ENCODE assay signal across 13 cellular contexts in genomic region chr13:96771501-96772367, GRCh38.
DNase-seq lines count a peak whose midpoint lies in the region; ATAC-seq and TF ChIP-seq lines count a peak whose summit lies in the region.
"Had no signal": no experiment of that assay in that cellular context is flagged by ENCODE, and none has a peak within 500 bp of the region (broad histone marks: within the 10 kb centered on the region; RNA-seq: fewer than 3 reads in every experiment).

No MANE protein-coding gene starts in this region.

- TF ChIP-seq EP300 in tibial nerve (IDR thresholded peaks at IDR 0.05): no peak

- POLR2A ChIA-PET in OCI-LY7 (lab: Charles Lee): no interaction called here

- ATAC-seq in GM19438 (IDR thresholded peaks at IDR 0.05; ENCODE audit: low read depth, unreplicated experiment): peak; percentile 98
- peak; percentile 73 for ATAC-seq in HG03039 (IDR thresholded peaks at IDR 0.05; ENCODE audit: unreplicated experiment)
- ATAC-seq: naive thymus-derived CD8-positive, alpha-beta T cell had no signal

- intact Hi-C loops in OCI-LY7 (cut with micrococcal nuclease; ENCODE audit: unreplicated experiment): no loop called here

- no peaks in the 10 kb centered on the region for H3K9me3 ChIP-seq in OCI-LY7 (ENCODE audit: low read length)
- H3K9me3 ChIP-seq in tibial nerve: no peaks in the 10 kb centered on the region
- H3K9me3 ChIP-seq: upper lobe of left lung had no signal

- no peak for TF ChIP-seq POLR2A in tibial nerve (IDR thresholded peaks at IDR 0.05)

- no peaks in the 10 kb centered on the region for H4K20me1 ChIP-seq in OCI-LY7 (ENCODE audit: insufficient read depth, low read length)

- DNase-seq in GM12865 (ENCODE audit: low read depth) (peak; percentile 8), OCI-LY7 (ENCODE audit: low spot score) (peak; percentile 68), tibial nerve (ENCODE audit: low spot score in 2 of 2) (no peak), GDM1 (lab: John Stamatoyannopoulos, UW) (no peak), NCI-H2107 treated with DMSO at 0.1 percent for 48 hours (lab: John Stamatoyannopoulos, UW; ENCODE audit: unreplicated experiment) (no peak), cerebellar cortex (ENCODE audit: low spot score) (no peak)
- DNase-seq: caudate nucleus; naive thymus-derived CD8-positive, alpha-beta T cell; SHP77; stimulated activated CD4-positive, alpha-beta T cell treated with anti-CD3 and anti-CD28 coated beads, Interleukin-4, amount 100 ng/mL, for 1 hour; upper lobe of left lung had no signal

- peaks cover 6% of the 10 kb centered on the region for H3K4me1 ChIP-seq in OCI-LY7 (ENCODE audit: insufficient read depth, low read length, poor library complexity, severe bottlenecking)
- H3K4me1 ChIP-seq in tibial nerve: no peaks in the 10 kb centered on the region
- H3K4me1 ChIP-seq: upper lobe of left lung had no signal

- 70% methylated on average over 6 of the region's 6 CpGs for WGBS in tibial nerve, 2 donors

- no peak overlapping the region for H3K4me2 ChIP-seq in OCI-LY7 (ENCODE audit: low read length)

- H3K4me3 ChIP-seq in GM12865 (ENCODE audit: low read depth, low read length) (no peak overlapping the region), OCI-LY7 (ENCODE audit: low read depth, low read length, poor library complexity, severe bottlenecking) (no peak overlapping the region), tibial nerve (no peak overlapping the region)
- H3K4me3 ChIP-seq: upper lobe of left lung had no signal

- no peak overlapping the region for H3K27ac ChIP-seq in OCI-LY7 (ENCODE audit: low read depth, low read length, poor library complexity, severe bottlenecking)
- no peak overlapping the region for H3K27ac ChIP-seq in tibial nerve
- H3K27ac ChIP-seq: upper lobe of left lung had no signal

- CTCF ChIA-PET in OCI-LY7 (lab: Charles Lee; ENCODE audit: unreplicated experiment): no interaction called here

- no peak for TF ChIP-seq CTCF in GM12865 (IDR thresholded peaks at IDR 0.05; ENCODE audit: insufficient read depth, low read depth, low read length, missing control alignments)
- no peak for TF ChIP-seq CTCF in OCI-LY7 (conservative IDR thresholded peaks at IDR 0.05; ENCODE audit: low read length)
- no peak for TF ChIP-seq CTCF in tibial nerve (IDR thresholded peaks at IDR 0.05)

- H3K9me2 ChIP-seq in OCI-LY7 (ENCODE audit: insufficient read depth, low read length): no peaks in the 10 kb centered on the region

- no TSS peak for BruUV-seq in OCI-LY7 (replicated peaks; lab: Mats Ljungman, UMichigan)

- H3K79me2 ChIP-seq in OCI-LY7 (ENCODE audit: insufficient read depth, low read depth, low read length): no peaks in the 10 kb centered on the region

- no peaks in the 10 kb centered on the region for H3K27me3 ChIP-seq in tibial nerve
- H3K27me3 ChIP-seq: upper lobe of left lung had no signal

- H2AFZ ChIP-seq in OCI-LY7 (ENCODE audit: low read length): no peak overlapping the region

- no peaks in the 10 kb centered on the region for H3K36me3 ChIP-seq in OCI-LY7 (ENCODE audit: insufficient read depth, low read length)
- no peaks in the 10 kb centered on the region for H3K36me3 ChIP-seq in tibial nerve
- H3K36me3 ChIP-seq: upper lobe of left lung had no signal

Comparison
In these comparisons a context has a peak if more than half of its experiments do, and no peak if none do; other contexts are left out.
1. DNase-seq: peak in GM12865 (single experiment) and OCI-LY7 (single experiment); none in tibial nerve (0 of 2), GDM1 (single experiment), NCI-H2107 treated with DMSO at 0.1 percent for 48 hours (single experiment) and cerebellar cortex (single experiment).